36 cellular contexts compared by ENCODE assay signal in genomic region chr11:117696489-117696888, GRCh38.
A peak's percentile ranks its signal among the peaks of the same experiment; 100 is the strongest.
DNase-seq lines count a peak whose midpoint lies in the region; ATAC-seq lines count a peak whose summit lies in the region.
"Had no signal": no experiment of that assay in that cellular context is flagged by ENCODE, and none has a peak within 500 bp of the region (broad histone marks: within the 10 kb centered on the region; RNA-seq: fewer than 3 reads in every experiment).

No MANE protein-coding gene starts in this region.

- H3K4me1 ChIP-seq in mesendoderm (ENCODE audit: control insufficient read depth, low read depth, low read length) = peaks cover 5% of the 10 kb centered on the region
- H3K4me1 ChIP-seq: breast epithelium, prostate gland, vagina had no signal

- no peak overlapping the region for H3K4me3 Mint-ChIP-seq in natural killer cell treated with Interleukin-12 subunit alpha and Interleukin-12 subunit beta and Interleukin-15 and Interleukin-18, amount 100 ng/mL, for 72 hours
- H3K4me3 Mint-ChIP-seq: activated naive CD8-positive, alpha-beta T cell; IgD-negative memory B cell; naive B cell; stimulated activated naive CD8-positive, alpha-beta T cell treated with anti-CD3 and anti-CD28 coated beads, Interleukin-15, Interleukin-2, amounts not matched to agents 100 ng/mL and 50 ng/mL, for 24 hours; T-helper 2 cell treated with Interferon-gamma antibody and Interleukin-4, amounts not matched to agents 5 μg/mL and 100 μg/mL, for 36 hours had no signal

- H4K8ac ChIP-seq in mesendoderm (ENCODE audit: low read depth, low read length) = no peak overlapping the region

- H3K79me2 ChIP-seq in mesendoderm (ENCODE audit: control insufficient read depth, insufficient read depth, low read length) = no peaks in the 10 kb centered on the region

- H3K18ac ChIP-seq in mesendoderm (ENCODE audit: low read length) = no peak overlapping the region

- no peak overlapping the region for H4K5ac ChIP-seq in mesendoderm (ENCODE audit: low read length)

- H3K56ac ChIP-seq in mesendoderm (ENCODE audit: low read length) = no peak overlapping the region

- no peak overlapping the region for H3K4me3 ChIP-seq in mesendoderm (ENCODE audit: low read length)
- H3K4me3 ChIP-seq: BLaER1, breast epithelium, dorsolateral prefrontal cortex, heart left ventricle, PC-9, prostate gland, thoracic aorta, vagina had no signal

- H3K4me1 Mint-ChIP-seq in natural killer cell treated with Interleukin-12 subunit alpha and Interleukin-12 subunit beta and Interleukin-15 and Interleukin-18, amount 100 ng/mL, for 72 hours (ENCODE audit: low read depth in 2 of 2) = no peaks in the 10 kb centered on the region
- H3K4me1 Mint-ChIP-seq: IgD-negative memory B cell, naive B cell had no signal

- no peak overlapping the region for H3K9ac ChIP-seq in mesendoderm (ENCODE audit: low read length)
- H3K9ac ChIP-seq: BLaER1 had no signal

- no peak overlapping the region for H3K4me2 ChIP-seq in mesendoderm (ENCODE audit: low read length)
- H3K4me2 ChIP-seq: BLaER1, PC-9 had no signal

- H2BK5ac ChIP-seq in mesendoderm (ENCODE audit: low read length) = no peak overlapping the region

- no peak for ATAC-seq in GM19467 (IDR thresholded peaks at IDR 0.05; ENCODE audit: unreplicated experiment)
- no peak for ATAC-seq in natural killer cell treated with Interleukin-12 subunit alpha and Interleukin-12 subunit beta and Interleukin-15 and Interleukin-18, amount 100 ng/mL, for 72 hours
- ATAC-seq: heart left ventricle, Right ventricle myocardium inferior, sciatic nerve had no signal

- H3K27me3 ChIP-seq in mesendoderm (ENCODE audit: insufficient read depth, low read length, poor library complexity) = no peaks in the 10 kb centered on the region
- H3K27me3 ChIP-seq: breast epithelium, dorsolateral prefrontal cortex, heart left ventricle, vagina had no signal

- DNase-seq in D341Med (ENCODE audit: low spot score) (peak; percentile 61), NCI-H1417 (lab: John Stamatoyannopoulos, UW) (peak in 2 of 3 experiments; percentile 90 to 98), NCI-H345 (lab: John Stamatoyannopoulos, UW) (peak; percentile 76), mesendoderm (peak; percentile 71), iPS-NIHi11 (ENCODE audit: low spot score) (no peak)
- no peak for DNase-seq in natural killer cell treated with Interleukin-12 subunit alpha and Interleukin-12 subunit beta and Interleukin-15 and Interleukin-18, amount 100 ng/mL, for 72 hours (ENCODE audit: low spot score)
- DNase-seq: activated CD4-positive, alpha-beta T cell treated with anti-CD3 and anti-CD28 coated beads for 48 hours; activated effector memory CD4-positive, alpha-beta T cell treated with Interleukin-2 at 50 U/mL for 16 hours; activated T-cell treated with anti-CD3 and anti-CD28 coated beads for 4 hours; anterior cingulate cortex; DND-41; dorsolateral prefrontal cortex; foreskin melanocyte; GF-D8; heart left ventricle; kidney; MV-4-11; naive B cell; NCI-H187; NCI-H446; nucleus accumbens; PC-9; stimulated activated CD8-positive, alpha-beta memory T cell treated with anti-CD3 and anti-CD28 coated beads, Interleukin-4, amount 100 ng/mL, for 48 hours had no signal

- H3K79me1 ChIP-seq in mesendoderm (ENCODE audit: low read length) = no peaks in the 10 kb centered on the region

- no peak overlapping the region for H3K23ac ChIP-seq in mesendoderm (ENCODE audit: low read length)

- H2BK15ac ChIP-seq in mesendoderm (replicated peaks; ENCODE audit: low read depth) = no peak overlapping the region

- H2BK120ac ChIP-seq in mesendoderm (ENCODE audit: low read depth, low read length) = no peak overlapping the region

- no peaks in the 10 kb centered on the region for H3K9me3 Mint-ChIP-seq in natural killer cell treated with Interleukin-12 subunit alpha and Interleukin-12 subunit beta and Interleukin-15 and Interleukin-18, amount 100 ng/mL, for 72 hours
- H3K9me3 Mint-ChIP-seq: IgD-negative memory B cell; naive B cell; stimulated activated naive CD8-positive, alpha-beta T cell treated with anti-CD3 and anti-CD28 coated beads, Interleukin-15, Interleukin-2, amounts not matched to agents 100 ng/mL and 50 ng/mL, for 24 hours; T-helper 2 cell treated with Interferon-gamma antibody and Interleukin-4, amounts not matched to agents 5 μg/mL and 100 μg/mL, for 36 hours had no signal

- H3K36me3 ChIP-seq in mesendoderm (ENCODE audit: control insufficient read depth, insufficient read depth, low read length) = no peaks in the 10 kb centered on the region
- H3K36me3 ChIP-seq: BLaER1, breast epithelium, heart left ventricle, prostate gland, thoracic aorta, vagina had no signal

- no CpG with 5 or more reads among the region's 5 CpGs for WGBS in mesendoderm (ENCODE audit: extremely low coverage, insufficient coverage, low lambda C conversion rate)

- peaks cover 0 to 6% of the 10 kb centered on the region in 2 donors for H3K27me3 Mint-ChIP-seq in natural killer cell treated with Interleukin-12 subunit alpha and Interleukin-12 subunit beta and Interleukin-15 and Interleukin-18, amount 100 ng/mL, for 72 hours

- H3K27ac Mint-ChIP-seq in natural killer cell treated with Interleukin-12 subunit alpha and Interleukin-12 subunit beta and Interleukin-15 and Interleukin-18, amount 100 ng/mL, for 72 hours = no peak overlapping the region
- H3K27ac Mint-ChIP-seq: activated naive CD8-positive, alpha-beta T cell; IgD-negative memory B cell; naive B cell; stimulated activated naive CD8-positive, alpha-beta T cell treated with anti-CD3 and anti-CD28 coated beads, Interleukin-15, Interleukin-2, amounts not matched to agents 100 ng/mL and 50 ng/mL, for 24 hours; T-helper 2 cell treated with Interferon-gamma antibody and Interleukin-4, amounts not matched to agents 5 μg/mL and 100 μg/mL, for 36 hours had no signal

- no peak overlapping the region for H3K4ac ChIP-seq in mesendoderm (ENCODE audit: low read depth, low read length)

- H3K27ac ChIP-seq in mesendoderm (ENCODE audit: low read depth, low read length) = no peak overlapping the region
- H3K27ac ChIP-seq: BLaER1, breast epithelium, heart left ventricle, PC-9, prostate gland, thoracic aorta, vagina, VCaP had no signal

- H2AK5ac ChIP-seq in mesendoderm (ENCODE audit: low read length) = no peak overlapping the region

- no peaks in the 10 kb centered on the region for H3K36me3 Mint-ChIP-seq in natural killer cell treated with Interleukin-12 subunit alpha and Interleukin-12 subunit beta and Interleukin-15 and Interleukin-18, amount 100 ng/mL, for 72 hours
- H3K36me3 Mint-ChIP-seq: activated naive CD8-positive, alpha-beta T cell; IgD-negative memory B cell; naive B cell had no signal

Comparison
In these comparisons a context has a peak if more than half of its experiments do, and no peak if none do; other contexts are left out.
1. DNase-seq: peak in D341Med (single experiment), NCI-H1417 (2 of 3), NCI-H345 (single experiment) and mesendoderm (single experiment); none in iPS-NIHi11 (single experiment) and natural killer cell treated with Interleukin-12 subunit alpha and Interleukin-12 subunit beta and Interleukin-15 and Interleukin-18, amount 100 ng/mL, for 72 hours (single experiment).